ENCODE assay signal across 8 cellular contexts in genomic region chr14:50116221-50116956, GRCh38. TPM values are rescaled to one million over a fixed set of nuclear protein-coding genes. Genes with fewer than 3 reads are reported as not detected.
DNase-seq lines count a peak whose midpoint lies in the region; ATAC-seq, FAIRE-seq and TF ChIP-seq lines count a peak whose summit lies in the region.

Gene VCPKMT (minus strand): TSS chr14:50116572. CDS start chr14:50116552, 20 bp downstream.

- no peaks in the 10 kb centered on the region for H4K20me1 ChIP-seq in HepG2 (ENCODE audit: insufficient read depth, low read length)

- peaks cover 17% of the 10 kb centered on the region for H3K79me2 ChIP-seq in HepG2 (ENCODE audit: insufficient read depth, low read length)

- POLR2A ChIA-PET in HepG2 (lab: Yijun Ruan, JAX), result interaction anchor here (0.6 to 1.9 kb wide), 12 partner anchors 8 to 346 kb away, joined by 3 to 17 read pairs (median 4); partner anchors contain the start of gene NEMF

- peak; percentile 44; the same call in 1 of the 2 replicates for TF ChIP-seq RAD21 in HepG2 (CRISPR knock-in tag; IDR thresholded peaks at IDR 0.05)

- peaks cover 29% of the 10 kb centered on the region for H3K4me1 ChIP-seq in CD4-positive, CD25-positive, alpha-beta regulatory T cell (ENCODE audit: control insufficient read depth, insufficient read depth, low read length, poor library complexity, severe bottlenecking)
- peaks cover 20% of the 10 kb centered on the region for H3K4me1 ChIP-seq in HepG2 (ENCODE audit: insufficient read depth, low read length)

- CTCF ChIA-PET in HepG2 (lab: Yijun Ruan, JAX; ENCODE audit: low intra/inter-chr PET ratio, low total read pairs), result no interaction called here

- intact Hi-C loops in HepG2 (cut with micrococcal nuclease; ENCODE audit: unreplicated experiment), result no loop called here

- TF ChIP-seq EP300 in HepG2 (IDR thresholded peaks at IDR 0.05; ENCODE audit: low read depth in 2 of 2, low read length in 2 of 2), result peak in 1 of 2 experiments; percentile 45; a peak in 1 of 4 replicates
- TF ChIP-seq EP300 in HepG2 (CRISPR knock-in tag; IDR thresholded peaks at IDR 0.05; ENCODE audit: borderline replicate concordance), result no peak

- peak within 1 kb of the TSS; percentile 97 to 98 (median 98) for H3K4me3 Mint-ChIP-seq in CD4-positive, CD25-positive, alpha-beta regulatory T cell

- peak within 1 kb of the TSS; percentile 73 for H2AFZ ChIP-seq in HepG2 (ENCODE audit: low read length)

- H3K4me1 Mint-ChIP-seq in CD4-positive, CD25-positive, alpha-beta regulatory T cell, result peaks cover 19 to 43% (median 29%) of the 10 kb centered on the region in 4 donors

- no peaks in the 10 kb centered on the region for H3K27me3 ChIP-seq in CD4-positive, CD25-positive, alpha-beta regulatory T cell (ENCODE audit: control insufficient read depth, insufficient read depth, low read length)
- no peaks in the 10 kb centered on the region for H3K27me3 ChIP-seq in HepG2 (ENCODE audit: control insufficient read depth in 1 of 2, insufficient read depth in 2 of 2, low read length in 2 of 2)

- H3K36me3 ChIP-seq in CD4-positive, CD25-positive, alpha-beta regulatory T cell (ENCODE audit: control insufficient read depth, insufficient read depth, low read length), result peaks cover 32% of the 10 kb centered on the region
- peaks cover 5 to 24% of the 10 kb centered on the region in 2 experiments; a peak in 4 of 5 replicates for H3K36me3 ChIP-seq in HepG2 (replicated peaks in 1 of 2; ENCODE audit: control insufficient read depth in 1 of 2, insufficient read depth in 2 of 2, low read length in 2 of 2)

- in situ Hi-C loops in HepG2 (cut with HindIII; ENCODE audit: extremely low pct_ligation_motif_present, low pct_unique_long_range_greater_than_20kb), result no loop called here

- no peaks in the 10 kb centered on the region for H3K9me3 Mint-ChIP-seq in CD4-positive, CD25-positive, alpha-beta regulatory T cell

- peak within 1 kb of the TSS; percentile 94 for H3K27ac ChIP-seq in CD4-positive, CD25-positive, alpha-beta regulatory T cell (ENCODE audit: insufficient read depth, low read length, poor library complexity, severe bottlenecking)
- H3K27ac ChIP-seq in HepG2 (ENCODE audit: extremely low read length, insufficient read depth, low read length), result peak within 1 kb of the TSS; percentile 67

- TF ChIP-seq CTCF in HepG2 (CRISPR knock-in tag; IDR thresholded peaks at IDR 0.05), result 0 out of 2 replicates have a peak, but pooled peaks have one; percentile 15

- WGBS in HepG2 (ENCODE audit: low lambda C conversion rate), result 2% methylated on average over 24 of the region's 61 CpGs

- H3K27me3 Mint-ChIP-seq in CD4-positive, CD25-positive, alpha-beta regulatory T cell, result no peaks in the 10 kb centered on the region

- H3K4me2 ChIP-seq in HepG2 (ENCODE audit: low read depth, low read length), result peak within 1 kb of the TSS; percentile 72

- peak within 1 kb of the TSS; percentile 96 for H3K4me3 ChIP-seq in CD4-positive, CD25-positive, alpha-beta regulatory T cell (ENCODE audit: low read depth, low read length)
- peak within 1 kb of the TSS; percentile 78 to 87 (median 82) for H3K4me3 ChIP-seq in HepG2 (replicated peaks in 1 of 3; ENCODE audit: insufficient read depth in 1 of 3, low read depth in 2 of 3, low read length in 3 of 3)

- no TSS peak for BruUV-seq in HepG2 (replicated peaks; lab: Mats Ljungman, UMichigan)

- no peaks in the 10 kb centered on the region for H3K9me3 ChIP-seq in CD4-positive, CD25-positive, alpha-beta regulatory T cell (ENCODE audit: control insufficient read depth in 2 of 2, low read length in 2 of 2)
- no peaks in the 10 kb centered on the region for H3K9me3 ChIP-seq in HepG2 (ENCODE audit: low read length)

- DNase-seq in CD4-positive, CD25-positive, alpha-beta regulatory T cell, result peak; percentile 92 to 97 (median 96)
- DNase-seq in NCI-H774 (lab: John Stamatoyannopoulos, UW) (peak; percentile 83), dermis blood vessel endothelial cell (peak; percentile 96), HepG2 (ENCODE audit: low spot score) (peak; percentile 80)
- DNase-seq in activated CD4-positive, alpha-beta T cell treated with anti-CD3 and anti-CD28 coated beads, Interleukin-2, amount 50 U/mL, for 4 hours, result peak; percentile 93 to 95
- peak; percentile 96 to 97 for DNase-seq in stimulated activated CD4-positive, alpha-beta T cell treated with anti-CD3 and anti-CD28 coated beads, Interleukin-2, amount 100 ng/mL, for 48 hours

- ATAC-seq in CD4-positive, CD25-positive, alpha-beta regulatory T cell (ENCODE audit: low read depth in 2 of 2), result peak; percentile 99
- ATAC-seq in GM19438 (IDR thresholded peaks at IDR 0.05; ENCODE audit: low read depth, unreplicated experiment) (peak; percentile 95), HG03571 (IDR thresholded peaks at IDR 0.05; ENCODE audit: unreplicated experiment) (peak; percentile 98), HepG2 (peak; percentile 99)

- TF ChIP-seq POLR2A in HepG2 (IDR thresholded peaks at IDR 0.05; ENCODE audit: insufficient read depth in 1 of 2, low read depth in 2 of 2, low read length in 2 of 2), result peak; percentile 88 to 96

- peaks cover 26% of the 10 kb centered on the region for H3K36me3 Mint-ChIP-seq in CD4-positive, CD25-positive, alpha-beta regulatory T cell

- peak; percentile 55 for FAIRE-seq in HepG2 (lab: Jason Lieb, UNC)

- H3K9ac ChIP-seq in HepG2 (ENCODE audit: insufficient read depth, low read depth, low read length), result peak within 1 kb of the TSS; percentile 82

- peak within 1 kb of the TSS; percentile 97 to 99 (median 99) for H3K27ac Mint-ChIP-seq in CD4-positive, CD25-positive, alpha-beta regulatory T cell

TF ChIP-seq in HepG2, 621 proteins besides CTCF, POLR2A, EP300 and RAD21 (continues in another document):
- TF ChIP-seq MNT (IDR thresholded peaks at IDR 0.05), result 0 out of 2 replicates have a peak, but pooled peaks have one; percentile 42
- TF ChIP-seq BHLHE40 (IDR thresholded peaks at IDR 0.05; ENCODE audit: low read length), result no peak
- no peak for TF ChIP-seq ZBTB1 (CRISPR knock-in tag; IDR thresholded peaks at IDR 0.05; ENCODE audit: borderline replicate concordance)
- no peak for TF ChIP-seq GTF2F1 (IDR thresholded peaks at IDR 0.05; ENCODE audit: low read length)

RNA-seq across cellular contexts. Expression of gene VCPKMT, which starts in this region (rescaled TPM):
- total RNA-seq in CD4-positive, CD25-positive, alpha-beta regulatory T cell, result 30.0 TPM
- polyA plus RNA-seq in CD4-positive, CD25-positive, alpha-beta regulatory T cell, result 10 to 100 TPM in 3 of 4 donors, 1 to 10 TPM in 1; 10.0 to 13.6 (median 12.0) TPM
- total RNA-seq in dermis blood vessel endothelial cell (4.2 and 5.3 TPM in 2 replicates), HepG2 (2016; rRNA removed; fragmentation: Illumina TruSeq; extraction: Trizol) (5.4 and 5.5 TPM in 2 replicates)
- 0.62 and 0.71 TPM in 2 replicates for total RNA-seq in HepG2 (2016; cell fraction: cytosol; rRNA removed; fragmentation: Illumina TruSeq; extraction: Trizol; ENCODE audit: low read depth)
- total RNA-seq in HepG2 (2016; cell fraction: insoluble cytoplasmic fraction; rRNA removed; fragmentation: Illumina TruSeq; extraction: Trizol), result 5.0 and 6.6 TPM in 2 replicates
- 2.2 and 2.7 TPM in 2 replicates for total RNA-seq in HepG2 (2016; cell fraction: membrane; rRNA removed; fragmentation: Illumina TruSeq; extraction: Trizol)
- total RNA-seq in HepG2 (2016; cell fraction: nucleus; rRNA removed; fragmentation: Illumina TruSeq; extraction: Trizol), result 9.6 and 10.7 TPM in 2 replicates
- polyA plus RNA-seq in HepG2 (2011; rRNA removed), result 3.1 and 3.9 TPM in 2 replicates
- 1.9 TPM in 2 replicates for polyA plus RNA-seq in HepG2 (2011; cell fraction: cytosol; rRNA removed)
- polyA plus RNA-seq in HepG2 (2011; cell fraction: nucleus; rRNA removed), result 6.1 and 6.5 TPM in 2 replicates
- 4.0 and 4.1 TPM in 2 replicates for polyA plus RNA-seq in HepG2 (2012)
- polyA plus RNA-seq in HepG2 (2016; cell fraction: cytosol; fragmentation: Illumina TruSeq; extraction: Trizol; ENCODE audit: low read depth), result 0.77 and 0.96 TPM in 2 replicates
- 4.7 TPM in 2 replicates for polyA plus RNA-seq in HepG2 (2016; cell fraction: insoluble cytoplasmic fraction; fragmentation: Illumina TruSeq; extraction: Trizol; ENCODE audit: low read depth)
- 1.5 and 2.0 TPM in 2 replicates for polyA plus RNA-seq in HepG2 (2016; cell fraction: membrane; fragmentation: Illumina TruSeq; extraction: Trizol; ENCODE audit: low read depth)
- 22.3 and 22.4 TPM in 2 replicates for polyA plus RNA-seq in HepG2 (2016; cell fraction: nucleus; fragmentation: Illumina TruSeq; extraction: Trizol; ENCODE audit: insufficient read depth, low read depth)
- polyA minus RNA-seq in HepG2 (2011; rRNA and poly(A)+ RNA removed; ENCODE audit: low replicate concordance), result 3.5 and 7.9 TPM in 2 replicates
- 1.2 and 1.5 TPM in 2 replicates for polyA minus RNA-seq in HepG2 (2011; cell fraction: cytosol; rRNA and poly(A)+ RNA removed)
- 9.2 and 12.5 TPM in 2 replicates for polyA minus RNA-seq in HepG2 (2011; cell fraction: nucleus; rRNA and poly(A)+ RNA removed)

Comparison
In these comparisons a context has a peak if more than half of its experiments do, and no peak if none do; other contexts are left out.
1. Peak in every context shown above with its lines: DNase-seq, ATAC-seq, H3K4me3 ChIP-seq and H3K27ac ChIP-seq.